Comparison of ENCODE assay signal across 13 cellular contexts in the genomic region with DNA sequence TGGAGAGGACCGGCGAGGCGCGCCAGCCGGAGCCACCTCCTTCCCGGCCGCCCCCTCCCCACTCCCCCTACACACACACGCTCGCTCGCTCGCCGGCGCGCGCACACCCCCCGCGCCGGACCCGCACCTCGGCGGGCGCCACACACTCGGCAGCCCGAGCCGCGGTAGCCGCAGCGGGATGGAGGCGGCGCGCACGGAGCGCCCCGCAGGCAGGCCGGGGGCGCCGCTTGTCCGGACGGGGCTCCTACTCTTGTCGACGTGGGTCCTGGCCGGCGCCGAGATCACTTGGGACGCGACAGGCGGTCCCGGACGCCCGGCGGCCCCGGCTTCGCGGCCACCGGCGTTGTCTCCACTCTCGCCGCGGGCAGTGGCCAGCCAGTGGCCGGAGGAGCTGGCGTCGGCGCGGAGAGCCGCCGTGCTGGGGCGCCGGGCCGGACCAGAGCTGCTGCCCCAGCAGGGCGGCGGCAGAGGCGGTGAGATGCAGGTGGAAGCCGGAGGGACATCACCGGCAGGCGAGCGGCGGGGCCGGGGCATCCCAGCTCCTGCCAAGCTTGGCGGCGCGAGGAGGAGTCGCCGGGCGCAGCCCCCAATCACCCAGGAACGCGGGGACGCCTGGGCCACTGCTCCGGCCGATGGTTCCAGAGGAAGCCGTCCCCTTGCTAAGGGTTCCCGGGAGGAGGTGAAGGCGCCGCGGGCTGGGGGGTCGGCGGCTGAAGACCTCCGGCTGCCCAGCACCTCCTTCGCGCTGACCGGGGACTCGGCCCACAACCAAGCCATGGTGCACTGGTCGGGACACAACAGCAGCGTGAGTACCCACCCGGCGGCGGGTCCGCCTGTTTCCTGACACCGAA. TPM values are rescaled to one million over a fixed set of nuclear protein-coding genes. Genes with fewer than 3 reads are reported as not detected.
DNase-seq lines count a peak whose midpoint lies in the region; ATAC-seq and TF ChIP-seq lines count a peak whose summit lies in the region.
"Had no signal": no experiment of that assay in that cellular context is flagged by ENCODE, and none has a peak within 500 bp of the region (broad histone marks: within the 10 kb centered on the region; RNA-seq: fewer than 3 reads in every experiment).

SORCS3 (plus strand) TSS at position 141 of the 851 bp plus-strand sequence.

- H3K9ac ChIP-seq in NT2/D1 (ENCODE audit: insufficient read length, low read depth) (peak within 1 kb of the TSS; percentile 70), rectal smooth muscle tissue (ENCODE audit: low read length) (no peak within 1 kb of the TSS)

- no peaks in the 10 kb centered on the region for H3K4me1 Mint-ChIP-seq in Calu3 (ENCODE audit: low read depth, unreplicated experiment)
- H3K4me1 Mint-ChIP-seq in T-helper 2 cell treated with Interferon-gamma antibody and Interleukin-4, amounts not matched to agents 5 μg/mL and 100 μg/mL, for 36 hours (ENCODE audit: low read depth), result peaks cover 3% of the 10 kb centered on the region

- H3K4me3 ChIP-seq in GM12875 (ENCODE audit: low read depth, low read length) (peak within 1 kb of the TSS; percentile 51), NT2/D1 (ENCODE audit: insufficient read length, low read depth) (peak within 1 kb of the TSS; percentile 54), iPS DF 6.9 (ENCODE audit: low read length) (peak within 1 kb of the TSS; percentile 44; the same call in 1 of the 2 replicates), rectal smooth muscle tissue (ENCODE audit: low read length) (peak within 1 kb of the TSS; percentile 31)
- H3K4me3 ChIP-seq: colonic mucosa had no signal

- no peak within 1 kb of the TSS for H3K27ac Mint-ChIP-seq in Calu3 (ENCODE audit: unreplicated experiment)
- no peak within 1 kb of the TSS for H3K27ac Mint-ChIP-seq in T-helper 2 cell treated with Interferon-gamma antibody and Interleukin-4, amounts not matched to agents 5 μg/mL and 100 μg/mL, for 36 hours

- no peak for TF ChIP-seq CTCF in GM12875 (IDR thresholded peaks at IDR 0.05; ENCODE audit: borderline replicate concordance, insufficient read depth, low read depth, low read length)
- no peak for TF ChIP-seq CTCF in Calu3 (IDR thresholded peaks at IDR 0.05; ENCODE audit: unreplicated experiment)

- peaks cover 49% of the 10 kb centered on the region for H3K27me3 Mint-ChIP-seq in Calu3 (ENCODE audit: unreplicated experiment)
- peaks cover 74% of the 10 kb centered on the region for H3K27me3 Mint-ChIP-seq in T-helper 2 cell treated with Interferon-gamma antibody and Interleukin-4, amounts not matched to agents 5 μg/mL and 100 μg/mL, for 36 hours (ENCODE audit: low read depth)

- BruUV-seq in Calu3 (replicated peaks; lab: Mats Ljungman, UMichigan), result no TSS peak

- no peaks in the 10 kb centered on the region for H3K36me3 Mint-ChIP-seq in Calu3 (ENCODE audit: insufficient read depth, unreplicated experiment)
- no peaks in the 10 kb centered on the region for H3K36me3 Mint-ChIP-seq in T-helper 2 cell treated with Interferon-gamma antibody and Interleukin-4, amounts not matched to agents 5 μg/mL and 100 μg/mL, for 36 hours (ENCODE audit: low read depth)

- no peaks in the 10 kb centered on the region for H3K9me3 Mint-ChIP-seq in Calu3 (ENCODE audit: low read depth, unreplicated experiment)
- H3K9me3 Mint-ChIP-seq in T-helper 2 cell treated with Interferon-gamma antibody and Interleukin-4, amounts not matched to agents 5 μg/mL and 100 μg/mL, for 36 hours, result no peaks in the 10 kb centered on the region

- CTCF ChIA-PET in Calu3 (lab: Charles Lee), result no interaction called here

- peaks cover 82% of the 10 kb centered on the region for H3K27me3 ChIP-seq in NT2/D1 (ENCODE audit: insufficient read depth, insufficient read length)
- H3K27me3 ChIP-seq in iPS DF 6.9 (ENCODE audit: control insufficient read depth, insufficient read depth, low read length), result peaks cover 39% of the 10 kb centered on the region; the same call in 1 of the 2 replicates
- H3K27me3 ChIP-seq in rectal smooth muscle tissue (ENCODE audit: control insufficient read depth, insufficient read depth, low read length), result peaks cover 5% of the 10 kb centered on the region

- H3K4me1 ChIP-seq in NT2/D1 (ENCODE audit: insufficient read depth, insufficient read length) (peaks cover 3% of the 10 kb centered on the region), iPS DF 6.9 (ENCODE audit: control insufficient read depth, insufficient read depth, low read length) (no peaks in the 10 kb centered on the region), rectal smooth muscle tissue (ENCODE audit: control insufficient read depth, insufficient read depth, low read length) (no peaks in the 10 kb centered on the region)
- H3K4me1 ChIP-seq: colonic mucosa had no signal

- DNase-seq in NT2/D1 (ENCODE audit: low read depth, low spot score) (no peak), iPS DF 6.9 (ENCODE audit: low read depth, low spot score) (no peak), Calu3 (no peak), NCI-H1436 treated with DMSO at 0.1 percent for 48 hours (lab: John Stamatoyannopoulos, UW) (no peak)
- DNase-seq in T-helper 2 cell treated with Interferon-gamma antibody and Interleukin-4, amounts not matched to agents 5 μg/mL and 100 μg/mL, for 36 hours (ENCODE audit: low spot score), result no peak
- DNase-seq: activated CD4-positive, CD25-positive, alpha-beta regulatory T cell; colonic mucosa; NCI-H2081 treated with DMSO at 0.1 percent for 48 hours; stimulated activated CD4-positive, alpha-beta T cell treated with anti-CD3 and anti-CD28 coated beads, Interleukin-4, amount 100 ng/mL, for 24 hours had no signal

- H3K9me3 ChIP-seq in NT2/D1 (ENCODE audit: insufficient read depth, low read length) (no peaks in the 10 kb centered on the region), iPS DF 6.9 (ENCODE audit: control insufficient read depth, insufficient read depth, low read length) (no peaks in the 10 kb centered on the region)
- H3K9me3 ChIP-seq: colonic mucosa had no signal

- H3K4me3 Mint-ChIP-seq in Calu3 (ENCODE audit: low read depth, unreplicated experiment), result no peak within 1 kb of the TSS
- H3K4me3 Mint-ChIP-seq in T-helper 2 cell treated with Interferon-gamma antibody and Interleukin-4, amounts not matched to agents 5 μg/mL and 100 μg/mL, for 36 hours, result no peak within 1 kb of the TSS

- no peaks in the 10 kb centered on the region for H3K36me3 ChIP-seq in NT2/D1 (ENCODE audit: insufficient read depth, insufficient read length, low read length)
- H3K36me3 ChIP-seq in iPS DF 6.9 (ENCODE audit: control insufficient read depth, insufficient read depth, low read length), result no peaks in the 10 kb centered on the region
- H3K36me3 ChIP-seq in rectal smooth muscle tissue (ENCODE audit: control insufficient read depth, insufficient read depth, low read length), result no peaks in the 10 kb centered on the region
- H3K36me3 ChIP-seq: colonic mucosa had no signal

- intact Hi-C loops in Calu3 (cut with micrococcal nuclease; ENCODE audit: unreplicated experiment), result no loop called here

- ATAC-seq in GM21390 (IDR thresholded peaks at IDR 0.05; ENCODE audit: unreplicated experiment), result no peak

- no CpG with 5 or more reads among the region's 108 CpGs for WGBS in iPS DF 6.9 (ENCODE audit: insufficient coverage, insufficient read length)

- H3K27ac ChIP-seq in iPS DF 6.9 (ENCODE audit: low read length), result no peak within 1 kb of the TSS
- no peak within 1 kb of the TSS for H3K27ac ChIP-seq in rectal smooth muscle tissue (ENCODE audit: low read depth, low read length)
- H3K27ac ChIP-seq: colonic mucosa, RWPE1 had no signal

RNA-seq across cellular contexts. Expression of gene SORCS3, which starts in this region (rescaled TPM):
- total RNA-seq in Calu3 (2022), result not detected in 2 replicates
